In the genomic region with DNA sequence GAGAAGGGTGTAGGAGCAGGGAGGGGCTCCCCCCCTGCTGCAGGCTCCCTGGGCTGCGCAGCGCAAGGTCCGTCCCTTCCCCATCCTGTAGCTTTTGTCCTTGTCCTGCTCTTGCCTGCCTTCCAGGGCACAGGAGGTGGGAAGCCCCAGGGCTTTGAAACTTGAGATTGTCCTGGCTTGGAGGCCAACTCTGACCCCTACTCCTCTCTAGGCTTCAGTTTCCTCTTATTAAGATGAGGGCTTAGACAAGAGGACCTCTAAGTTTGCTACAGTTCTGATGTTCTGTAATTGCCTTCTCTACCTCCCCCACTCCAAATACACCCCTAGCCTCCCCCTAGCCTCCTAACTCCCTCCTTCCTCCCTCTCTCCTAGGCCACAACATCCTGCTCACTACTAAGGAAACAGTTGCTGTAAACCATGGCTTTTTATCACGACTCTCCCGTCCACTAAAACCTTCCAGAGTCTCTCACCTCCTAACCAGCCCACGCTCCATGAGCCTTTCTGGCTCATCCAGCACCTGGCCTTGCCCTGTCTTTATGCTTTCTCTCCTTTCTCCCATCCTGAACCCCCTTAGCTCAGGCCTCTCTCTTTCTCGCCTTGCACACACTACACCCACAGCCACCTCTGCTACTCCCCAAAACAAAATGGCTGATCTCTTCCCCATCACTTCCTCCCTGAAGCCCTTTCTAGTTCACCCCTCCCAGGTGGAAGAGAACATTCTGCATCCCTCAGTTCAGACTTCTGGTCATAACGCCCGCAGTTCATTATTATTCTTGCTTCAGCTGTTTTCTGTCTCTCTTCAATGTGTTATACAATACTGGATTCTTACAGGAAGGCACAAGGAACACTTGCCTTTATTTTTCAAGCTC, we compare ENCODE assay signal across 1 cellular context.
A peak's percentile ranks its signal among the peaks of the same experiment; 100 is the strongest.
TF ChIP-seq lines count a peak whose summit lies in the region.

No MANE protein-coding gene starts in this region.

TF ChIP-seq in GM12878, 131 proteins besides CTCF, POLR2A, EP300 and RAD21:
- TF ChIP-seq STAT1 (conservative IDR thresholded peaks at IDR 0.05) (no peak), SPI1 (IDR thresholded peaks at IDR 0.05; ENCODE audit: borderline replicate concordance, insufficient read depth, low read depth, low read length) (0 out of 2 replicates have a peak, but pooled peaks have one; percentile 29), YY1 (IDR thresholded peaks at IDR 0.05; ENCODE audit: low read depth, low read length) (0 out of 2 replicates have a peak, but pooled peaks have one; percentile 50), HDGF (IDR thresholded peaks at IDR 0.05) (0 out of 2 replicates have a peak, but pooled peaks have one; percentile 28), PML (IDR thresholded peaks at IDR 0.05; ENCODE audit: low read length) (no peak)
